ENCODE assay signal across 9 cellular contexts in the genomic region with DNA sequence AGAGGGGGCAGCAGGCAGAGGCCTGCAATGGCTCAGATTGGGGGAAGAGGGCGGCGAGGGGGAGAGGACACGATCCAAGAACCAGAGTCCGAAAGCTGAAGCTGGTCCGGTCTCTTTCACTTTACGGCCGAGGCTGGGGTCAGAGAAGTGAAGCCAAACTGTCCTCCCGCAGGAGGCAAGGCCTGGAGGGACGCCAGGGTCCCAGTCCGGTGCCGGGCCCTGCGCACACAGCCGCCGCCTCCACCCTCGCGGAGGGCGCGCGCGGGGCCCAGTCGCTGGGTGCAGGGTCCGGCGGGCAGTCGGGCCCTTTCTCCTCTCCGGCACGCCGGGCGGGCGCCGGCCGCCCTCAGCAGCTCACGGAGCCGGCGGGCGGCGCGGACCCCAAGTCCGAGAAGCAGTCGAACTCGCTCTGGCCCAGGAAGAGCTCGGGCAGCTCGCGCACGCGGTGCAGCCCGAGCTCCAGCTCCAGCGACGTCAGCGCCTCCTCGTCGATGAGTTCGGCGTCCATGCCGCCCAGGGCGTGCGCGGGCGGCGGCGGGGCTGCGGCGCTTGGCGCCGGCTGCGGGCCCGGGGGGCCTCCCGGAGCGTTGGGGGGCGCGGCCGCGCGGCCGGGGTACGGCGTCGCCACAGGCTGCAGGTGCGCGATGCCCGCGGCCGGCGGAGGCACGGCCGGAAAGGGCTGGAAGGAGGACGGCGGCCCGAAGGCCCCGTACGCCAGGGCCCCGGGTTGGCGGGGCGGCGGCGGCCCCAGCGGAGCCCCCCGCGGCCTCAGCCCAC. TPM values are rescaled to one million over a fixed set of nuclear protein-coding genes. Genes with fewer than 3 reads are reported as not detected.
DNase-seq lines count a peak whose midpoint lies in the region; ATAC-seq, FAIRE-seq and TF ChIP-seq lines count a peak whose summit lies in the region.
"Had no signal": no experiment of that assay in that cellular context is flagged by ENCODE, and none has a peak within 500 bp of the region (broad histone marks: within the 10 kb centered on the region; RNA-seq: fewer than 3 reads in every experiment).

No MANE protein-coding gene starts in this region.

- no peaks in the 10 kb centered on the region for H3K36me3 ChIP-seq in CD8-positive, alpha-beta memory T cell (ENCODE audit: insufficient read depth, low read length)
- no peaks in the 10 kb centered on the region for H3K36me3 ChIP-seq in endothelial cell of umbilical vein (ENCODE audit: control insufficient read depth in 2 of 2, extremely low read depth in 1 of 2, insufficient read depth in 2 of 2, low read length in 2 of 2)
- no peaks in the 10 kb centered on the region for H3K36me3 ChIP-seq in muscle layer of colon (ENCODE audit: insufficient read depth, low read length)
- H3K36me3 ChIP-seq in transverse colon, result no peaks in the 10 kb centered on the region

- TF ChIP-seq CTCF in endothelial cell of umbilical vein (IDR thresholded peaks at IDR 0.05; ENCODE audit: extremely low read depth in 1 of 2, insufficient read depth in 1 of 2, low read depth in 1 of 2, low read length in 2 of 2) (no peak), transverse colon (IDR thresholded peaks at IDR 0.05) (no peak), GM10248 (IDR thresholded peaks at IDR 0.05; ENCODE audit: control extremely low read depth, extremely low read depth, low read depth, missing control alignments) (no peak)

- H3K27ac ChIP-seq in CD8-positive, alpha-beta memory T cell (ENCODE audit: low read depth, low read length), result peak overlapping the region; percentile 47
- H3K27ac ChIP-seq in endothelial cell of umbilical vein (ENCODE audit: insufficient read depth, low read depth, low read length), result peak overlapping the region; percentile 4
- H3K27ac ChIP-seq in muscle layer of colon (ENCODE audit: low read depth, low read length), result peak overlapping the region; percentile 80
- peak overlapping the region; percentile 83 to 94 (median 88) for H3K27ac ChIP-seq in transverse colon

- no peak for TF ChIP-seq EP300 in transverse colon (IDR thresholded peaks at IDR 0.05; ENCODE audit: low read depth)

- intact Hi-C loops in endothelial cell of umbilical vein (cut with micrococcal nuclease), result loop anchor here (1.0 kb wide), 2 partner anchors 14 to 88 kb away; no protein-coding TSS in a partner anchor
- intact Hi-C loops in transverse colon (cut with DNase I; ENCODE audit: low total_unique reads), result loop anchor here (2.0 kb wide), 1 partner anchor 83 kb away; no protein-coding TSS in a partner anchor

- H3K9me3 ChIP-seq in CD8-positive, alpha-beta memory T cell (ENCODE audit: low read length), result no peaks in the 10 kb centered on the region
- no peaks in the 10 kb centered on the region for H3K9me3 ChIP-seq in endothelial cell of umbilical vein (replicated peaks; ENCODE audit: control insufficient read depth, insufficient read depth, low read length)
- H3K9me3 ChIP-seq in muscle layer of colon (ENCODE audit: low read length), result no peaks in the 10 kb centered on the region
- H3K9me3 ChIP-seq in transverse colon, result no peaks in the 10 kb centered on the region

- H4K20me1 ChIP-seq in endothelial cell of umbilical vein (replicated peaks; ENCODE audit: control insufficient read depth, extremely low read depth, insufficient read depth, low read length), result no peaks in the 10 kb centered on the region

- no peaks in the 10 kb centered on the region for H3K9me1 ChIP-seq in endothelial cell of umbilical vein (replicated peaks; ENCODE audit: control insufficient read depth, extremely low read depth, insufficient read depth, low read length)

- dilution Hi-C loops in endothelial cell of umbilical vein (cut with MboI; ENCODE audit: extremely low pct_ligation_motif_present, low sequenced_read_pairs), result no loop called here

- WGBS in transverse colon (ENCODE audit: low coverage in 1 of 2), 2 donors, result 3% methylated on average over 81 of the region's 98 CpGs; no CpG with 5 or more reads in 1 of the 2 donors

- H3K4me3 ChIP-seq in CD8-positive, alpha-beta memory T cell (ENCODE audit: low read length), result peak overlapping the region; percentile 71
- H3K4me3 ChIP-seq in endothelial cell of umbilical vein (replicated peaks in 1 of 3; ENCODE audit: insufficient read depth in 1 of 3, low read depth in 1 of 3, low read length in 3 of 3) (peak overlapping the region; percentile 39 to 52 (median 47)), muscle layer of colon (ENCODE audit: low read depth in 1 of 2, low read length in 2 of 2) (peak overlapping the region; percentile 64 to 77), transverse colon (peak overlapping the region; percentile 68 to 86 (median 82))

- peaks cover 7 to 17% (median 10%) of the 10 kb centered on the region in 3 donors for H3K4me1 Mint-ChIP-seq in CD8-positive, alpha-beta memory T cell

- CTCF ChIA-PET in CD8-positive, alpha-beta memory T cell (lab: Charles Lee), result interaction anchor here (1.0 to 5.3 kb wide), 5 partner anchors 9 to 142 kb away, joined by 3 to 28 read pairs (median 5); no protein-coding TSS in a partner anchor
- CTCF ChIA-PET in endothelial cell of umbilical vein (lab: Charles Lee) (interaction anchor here (0.6 to 23.4 kb wide), 12 partner anchors 8 to 141 kb away, joined by 3 to 898 read pairs (median 7); no protein-coding TSS in a partner anchor), GM10248 (lab: Yijun Ruan, JAX) (interaction anchor here (2.6 to 6.0 kb wide), 3 partner anchors 11 to 90 kb away, joined by 11 to 57 read pairs (median 26); no protein-coding TSS in a partner anchor)

- H3K27me3 Mint-ChIP-seq in CD8-positive, alpha-beta memory T cell, result peaks cover 0 to 1% of the 10 kb centered on the region in 2 donors

- no peaks in the 10 kb centered on the region for H3K27me3 ChIP-seq in CD8-positive, alpha-beta memory T cell (ENCODE audit: insufficient read depth, low read length, poor library complexity, severe bottlenecking)
- no peaks in the 10 kb centered on the region for H3K27me3 ChIP-seq in endothelial cell of umbilical vein (ENCODE audit: control insufficient read depth in 2 of 2, insufficient read depth in 2 of 2, low read length in 2 of 2)
- no peaks in the 10 kb centered on the region for H3K27me3 ChIP-seq in muscle layer of colon (ENCODE audit: control insufficient read depth in 1 of 2, insufficient read depth in 2 of 2, low read length in 2 of 2)
- peaks cover 4% of the 10 kb centered on the region for H3K27me3 ChIP-seq in transverse colon

- H2AFZ ChIP-seq in endothelial cell of umbilical vein (ENCODE audit: low read depth, low read length), result peak overlapping the region; percentile 87

- FAIRE-seq in endothelial cell of umbilical vein (lab: Jason Lieb, UNC), result no peak

- TSS peak; percentile 63 for BruUV-seq in endothelial cell of umbilical vein (replicated peaks; lab: Mats Ljungman, UMichigan)

- H3K9me3 Mint-ChIP-seq in CD8-positive, alpha-beta memory T cell, result no peaks in the 10 kb centered on the region

- in situ Hi-C loops in transverse colon (cut with MboI; ENCODE audit: low pct_ligation_motif_present in 1 of 4, low pct_unique_long_range_greater_than_20kb in 1 of 4, low sequenced_read_pairs in 3 of 4), result no loop called here

- POLR2A ChIA-PET in CD8-positive, alpha-beta memory T cell (lab: Charles Lee), result interaction anchor here (0.6 to 2.3 kb wide), 11 partner anchors 14 to 380 kb away, joined by 4 to 23 read pairs (median 4); partner anchors contain the start of genes CTPS1 and NFYC
- POLR2A ChIA-PET in endothelial cell of umbilical vein (lab: Charles Lee), result interaction anchor here (0.5 to 2.5 kb wide), 7 partner anchors 11 to 96 kb away, joined by 3 to 27 read pairs (median 7); no protein-coding TSS in a partner anchor
- POLR2A ChIA-PET in GM10248 (lab: Yijun Ruan, JAX), result no interaction called here

- peak; percentile 9 for TF ChIP-seq POLR2A in endothelial cell of umbilical vein (IDR thresholded peaks at IDR 0.05; ENCODE audit: low read depth, low read length)
- no peak for TF ChIP-seq POLR2A in transverse colon (IDR thresholded peaks at IDR 0.05)

- peak in 4 of 5 donors; percentile 17 to 58 (median 32) for DNase-seq in CD8-positive, alpha-beta memory T cell
- peak; percentile 49 for DNase-seq in activated CD4-positive, alpha-beta T cell treated with anti-CD3 and anti-CD28 coated beads for 48 hours
- DNase-seq in endothelial cell of umbilical vein (ENCODE audit: low read depth, low spot score) (no peak), transverse colon (peak; percentile 44), GM10248 (ENCODE audit: extremely low spot score) (no peak)

- no peaks in the 10 kb centered on the region for H3K79me2 ChIP-seq in endothelial cell of umbilical vein (ENCODE audit: control insufficient read depth, insufficient read depth, low read length)

- H3K9ac ChIP-seq in endothelial cell of umbilical vein (replicated peaks; ENCODE audit: extremely low read depth, insufficient read depth, low read length) (peak overlapping the region; percentile 39), muscle layer of colon (ENCODE audit: low read length) (peak overlapping the region; percentile 63)

- peak overlapping the region; percentile 82 to 89 (median 85) for H3K4me3 Mint-ChIP-seq in CD8-positive, alpha-beta memory T cell

- ATAC-seq in HG02852 (IDR thresholded peaks at IDR 0.05; ENCODE audit: unreplicated experiment) (peak; percentile 9), GM21528 (IDR thresholded peaks at IDR 0.05; ENCODE audit: low FRiP score, unreplicated experiment) (no peak)

- H3K4me2 ChIP-seq in endothelial cell of umbilical vein (ENCODE audit: insufficient read depth, low read length), result peak overlapping the region; percentile 62

- H3K36me3 Mint-ChIP-seq in CD8-positive, alpha-beta memory T cell, result peaks cover 0 to 3% (median 0%) of the 10 kb centered on the region in 3 donors

- H3K27ac Mint-ChIP-seq in CD8-positive, alpha-beta memory T cell, result peak overlapping the region in 2 of 8 donors; percentile 70 to 86

- H3K4me1 ChIP-seq in CD8-positive, alpha-beta memory T cell (ENCODE audit: insufficient read depth, low read length), result peaks cover 15% of the 10 kb centered on the region
- peaks cover 10% of the 10 kb centered on the region for H3K4me1 ChIP-seq in endothelial cell of umbilical vein (ENCODE audit: control insufficient read depth, extremely low read depth, insufficient read depth, low read length)
- H3K4me1 ChIP-seq in muscle layer of colon (ENCODE audit: insufficient read depth, low read length), result peaks cover 31% of the 10 kb centered on the region
- peaks cover 4 to 29% (median 20%) of the 10 kb centered on the region in 4 donors for H3K4me1 ChIP-seq in transverse colon

TF ChIP-seq in endothelial cell of umbilical vein, 7 proteins besides CTCF, POLR2A, EP300 and RAD21 (continues in another document):
- no peak for TF ChIP-seq FOS (IDR thresholded peaks at IDR 0.05; ENCODE audit: borderline replicate concordance, insufficient read depth, low read length)

RNA-seq across cellular contexts. Expression of gene CITED4, which starts 0.7 kb away (rescaled TPM):
- 1 to 10 TPM; 1.3 to 1.7 TPM for total RNA-seq in CD8-positive, alpha-beta memory T cell
- polyA plus RNA-seq in CD8-positive, alpha-beta memory T cell, result 16.4 TPM
- total RNA-seq in endothelial cell of umbilical vein, result 10.9 and 11.3 TPM in 2 replicates
- polyA plus RNA-seq in endothelial cell of umbilical vein, result 3.8 and 4.7 TPM in 2 replicates
- 2.3 and 4.4 TPM in 2 replicates for polyA plus RNA-seq in endothelial cell of umbilical vein (2011; cell fraction: cytosol; rRNA removed)
- 0.79 and 1.5 TPM in 2 replicates for polyA plus RNA-seq in endothelial cell of umbilical vein (2011; cell fraction: nucleus; rRNA removed)
- polyA plus RNA-seq in endothelial cell of umbilical vein (2012), result 3.3 and 5.7 TPM in 2 replicates
- 0.34 and 0.90 TPM in 2 replicates for polyA minus RNA-seq in endothelial cell of umbilical vein
- polyA minus RNA-seq in endothelial cell of umbilical vein (2011; cell fraction: cytosol; rRNA and poly(A)+ RNA removed), result 12.4 TPM
- 0.87 and 3.6 TPM in 2 replicates for polyA minus RNA-seq in endothelial cell of umbilical vein (2011; cell fraction: nucleus; rRNA and poly(A)+ RNA removed)
- total RNA-seq in transverse colon, result 10 to 100 TPM in 3 of 4 donors, 1 to 10 TPM in 1; 7.6 to 30.1 (median 16.5) TPM
- total RNA-seq: HT1080 had no signal

Comparison
In these comparisons a context has a peak if more than half of its experiments do, and no peak if none do; other contexts are left out.
1. DNase-seq: peak in CD8-positive, alpha-beta memory T cell (4 of 5), activated CD4-positive, alpha-beta T cell treated with anti-CD3 and anti-CD28 coated beads for 48 hours (single experiment) and transverse colon (single experiment); none in endothelial cell of umbilical vein (single experiment) and GM10248 (single experiment).
2. H3K27ac ChIP-seq: peak in every context shown above with its lines; median percentile 88 in transverse colon; 80 in muscle layer of colon; 47 in CD8-positive, alpha-beta memory T cell; 4 in endothelial cell of umbilical vein.
3. Peak in every context shown above with its lines, with median percentiles within 50 percentile points of each other: H3K4me3 ChIP-seq.